In genomic region chr2:218301176-218301819, GRCh38 we compare ENCODE assay signal across 8 cellular contexts. TPM values are rescaled to one million over a fixed set of nuclear protein-coding genes. Genes with fewer than 3 reads are reported as not detected.
DNase-seq lines count a peak whose midpoint lies in the region; ATAC-seq, FAIRE-seq and TF ChIP-seq lines count a peak whose summit lies in the region.

No MANE protein-coding gene starts in this region.

- H3K36me3 ChIP-seq in GM06990 (ENCODE audit: control insufficient read depth, insufficient read depth, low read length) (no peaks in the 10 kb centered on the region), astrocyte (ENCODE audit: insufficient read depth, low read length) (no peaks in the 10 kb centered on the region), spleen (no peaks in the 10 kb centered on the region)

- no peak overlapping the region for H3K4me3 ChIP-seq in GM06990 (replicated peaks; ENCODE audit: low read depth, low read length)
- H3K4me3 ChIP-seq in astrocyte (ENCODE audit: insufficient read depth, low read depth, low read length), result no peak overlapping the region
- no peak overlapping the region for H3K4me3 ChIP-seq in spleen

- FAIRE-seq in astrocyte (lab: Jason Lieb, UNC), result peak; percentile 59

- H3K4me1 ChIP-seq in astrocyte (ENCODE audit: insufficient read depth, low read length) (peaks cover 4% of the 10 kb centered on the region), spleen (peaks cover 0 to 10% (median 7%) of the 10 kb centered on the region in 6 donors)

- H3K27ac Mint-ChIP-seq in astrocyte (ENCODE audit: unreplicated experiment), result no peak overlapping the region

- H3K4me3 Mint-ChIP-seq in astrocyte (ENCODE audit: unreplicated experiment), result no peak overlapping the region

- peaks cover 8% of the 10 kb centered on the region for H3K27me3 Mint-ChIP-seq in astrocyte (ENCODE audit: low read depth, unreplicated experiment)

- WGBS in spleen, 5 donors, result 8 to 12% (median 10%) methylated on average over 9 of the region's 9 CpGs

- H3K27me3 ChIP-seq in GM06990 (replicated peaks; ENCODE audit: control insufficient read depth, insufficient read depth, low read length) (no peaks in the 10 kb centered on the region), astrocyte (ENCODE audit: insufficient read depth, low read length) (no peaks in the 10 kb centered on the region), spleen (replicated peaks in 1 of 7) (no peaks in the 10 kb centered on the region)

- H2AFZ ChIP-seq in astrocyte (ENCODE audit: low read depth, low read length), result peak overlapping the region; percentile 28

- intact Hi-C loops in spleen (cut with DNase I; ENCODE audit: low total_unique reads), result loop anchor here (5.0 kb wide), 1 partner anchor 56 kb away; the partner anchor contains the start of gene CATIP

- H3K9ac ChIP-seq in astrocyte (ENCODE audit: low read length), result no peak overlapping the region

- H3K9me3 Mint-ChIP-seq in astrocyte (ENCODE audit: unreplicated experiment), result peaks cover 2% of the 10 kb centered on the region

- no peaks in the 10 kb centered on the region for H3K36me3 Mint-ChIP-seq in astrocyte (ENCODE audit: low read depth, unreplicated experiment)

- H3K4me1 Mint-ChIP-seq in astrocyte (ENCODE audit: low read depth, unreplicated experiment), result no peaks in the 10 kb centered on the region

- H4K20me1 ChIP-seq in astrocyte (ENCODE audit: insufficient read depth, low read length), result no peaks in the 10 kb centered on the region

- no peaks in the 10 kb centered on the region for H3K79me2 ChIP-seq in astrocyte (ENCODE audit: insufficient read depth, low read length)

- H3K27ac ChIP-seq in astrocyte (ENCODE audit: low read depth, low read length), result no peak overlapping the region
- peak overlapping the region in 2 of 8 donors; percentile 26 to 30 for H3K27ac ChIP-seq in spleen

- no peak overlapping the region for H3K4me2 ChIP-seq in astrocyte (ENCODE audit: low read length)

- H3K9me3 ChIP-seq in astrocyte (ENCODE audit: insufficient read depth, low read depth, low read length) (no peaks in the 10 kb centered on the region), spleen (no peaks in the 10 kb centered on the region)

- no peak for TF ChIP-seq POLR2A in spleen (IDR thresholded peaks at IDR 0.05)

- DNase-seq in GM06990 (ENCODE audit: extremely low read depth, insufficient read length) (peak; percentile 71), NCI-H2081 (lab: John Stamatoyannopoulos, UW) (peak; percentile 84 to 89), T-helper 9 cell (peak; percentile 82), astrocyte (ENCODE audit: low read depth) (peak; percentile 54), iPS DF 19.7 (ENCODE audit: low read depth, low spot score) (peak; percentile 67), spleen (peak; percentile 91)

- peak; percentile 59 for ATAC-seq in HG02943 (IDR thresholded peaks at IDR 0.05; ENCODE audit: low read depth, unreplicated experiment)
- ATAC-seq in HG02678 (IDR thresholded peaks at IDR 0.05; ENCODE audit: unreplicated experiment), result no peak

- TF ChIP-seq CTCF in GM06990 (IDR thresholded peaks at IDR 0.05; ENCODE audit: insufficient read depth, low read length, poor library complexity, severe bottlenecking) (peak; percentile 88), astrocyte (IDR thresholded peaks at IDR 0.05; ENCODE audit: insufficient read depth, low read depth, low read length) (peak; percentile 96), spleen (IDR thresholded peaks at IDR 0.05 in 8 of 11, conservative IDR thresholded peaks at IDR 0.05 in 3 of 11) (peak; percentile 87 to 97 (median 96))

RNA-seq across cellular contexts. Expression of gene TMBIM1, which starts 9.0 kb away (rescaled TPM):
- 34.8 and 37.2 TPM in 2 replicates for total RNA-seq in astrocyte
- 100 to 1,000 TPM in 3 of 7 donors, 10 to 100 TPM in 4; 79.4 to 121 (median 95.9) TPM for total RNA-seq in spleen
- 10 to 100 TPM; 17.2 to 33.1 (median 27.4) TPM for polyA plus RNA-seq in spleen

RNA-seq across cellular contexts. Expression of gene PNKD, which starts 31.0 kb away (rescaled TPM):
- total RNA-seq in astrocyte, result 40.9 and 43.3 TPM in 2 replicates
- total RNA-seq in spleen, result 10 to 100 TPM; 41.4 to 61.2 (median 47.7) TPM
- polyA plus RNA-seq in spleen, result 10 to 100 TPM; 69.0 to 92.1 (median 83.5) TPM

RNA-seq across cellular contexts. Expression of gene AAMP, which starts 31.4 kb away (rescaled TPM):
- total RNA-seq in astrocyte (78.8 and 87.3 TPM in 2 replicates), spleen (10 to 100 TPM; 55.6 to 84.6 (median 61.9) TPM)
- polyA plus RNA-seq in spleen, result 10 to 100 TPM; 54.1 to 93.8 (median 65.6) TPM

RNA-seq across cellular contexts. Expression of gene GPBAR1, which starts 40.5 kb away (rescaled TPM):
- total RNA-seq in astrocyte, result 0.55 and 0.70 TPM in 2 replicates
- total RNA-seq in spleen, result 10 to 100 TPM in 1 of 7 donors, 1 to 10 TPM in 6; 2.6 to 13.9 (median 7.3) TPM
- 1 to 10 TPM; 1.4 to 9.0 (median 2.9) TPM for polyA plus RNA-seq in spleen

RNA-seq across cellular contexts. Expression of gene CATIP, which starts 55.4 kb away (rescaled TPM):
- 0.23 TPM in 1 of 2 replicates, not detected in the other for total RNA-seq in astrocyte
- under 1 TPM in 5 of 7 donors, not detected in 2; 0.30 to 0.76 (median 0.60) TPM for total RNA-seq in spleen
- polyA plus RNA-seq in spleen, result 1 to 10 TPM in 1 of 3 donors, under 1 TPM in 2; 0.57 to 1.1 (median 0.99) TPM
